In genomic region chr22:50016988-50017700, GRCh38 we compare ENCODE assay signal across 11 cellular contexts. TPM values are rescaled to one million over a fixed set of nuclear protein-coding genes. Genes with fewer than 3 reads are reported as not detected.
DNase-seq lines count a peak whose midpoint lies in the region; ATAC-seq and TF ChIP-seq lines count a peak whose summit lies in the region.
"Had no signal": no experiment of that assay in that cellular context is flagged by ENCODE, and none has a peak within 500 bp of the region (broad histone marks: within the 10 kb centered on the region; RNA-seq: fewer than 3 reads in every experiment).

No MANE protein-coding gene starts in this region.

- POLR2A ChIA-PET in activated CD4-positive, alpha-beta T cell treated with anti-CD3 and anti-CD28 coated beads for 36 hours (lab: Charles Lee): interaction anchor here (1.3 kb wide), 1 partner anchor 41 kb away, joined by 3 read pairs; no protein-coding TSS in a partner anchor
- POLR2A ChIA-PET in activated CD4-positive, alpha-beta T cell treated with anti-CD3 and anti-CD28 coated beads, Interleukin-2, amount 10 ng/mL, durations not matched to agents 7 days and 5 days (lab: Charles Lee): no interaction called here

- DNase-seq in activated CD4-positive, alpha-beta T cell treated with anti-CD3 and anti-CD28 coated beads for 36 hours: peak; percentile 93
- no peak for DNase-seq in activated CD4-positive, alpha-beta T cell treated with anti-CD3 and anti-CD28 coated beads, Interleukin-2, amount 10 ng/mL, durations not matched to agents 7 days and 5 days
- peak; percentile 73 for DNase-seq in activated CD8-positive, alpha-beta memory T cell treated with anti-CD3 and anti-CD28 coated beads, Interleukin-2, amount 10 ng/mL, durations not matched to agents 7 days and 5 days
- DNase-seq in lower lobe of right lung (peak; percentile 46), D341Med (ENCODE audit: low spot score) (no peak), NCI-H446 (lab: John Stamatoyannopoulos, UW) (no peak)
- DNase-seq: heart right ventricle, NCI-H1417 treated with DMSO at 0.1 percent for 48 hours had no signal

- peak; percentile 64 for ATAC-seq in activated CD4-positive, alpha-beta T cell treated with anti-CD3 and anti-CD28 coated beads for 36 hours
- peak; percentile 57 for ATAC-seq in activated CD8-positive, alpha-beta memory T cell treated with anti-CD3 and anti-CD28 coated beads, Interleukin-2, amount 10 ng/mL, durations not matched to agents 7 days and 5 days
- ATAC-seq in lower lobe of right lung (peak in 1 of 2 donors; percentile 21), GM18907 (IDR thresholded peaks at IDR 0.05; ENCODE audit: unreplicated experiment) (no peak)

- no peaks in the 10 kb centered on the region for H3K9me3 ChIP-seq in lower lobe of right lung
- H3K9me3 ChIP-seq: heart right ventricle had no signal

- peaks cover 2% of the 10 kb centered on the region for H3K36me3 Mint-ChIP-seq in activated CD4-positive, alpha-beta T cell treated with anti-CD3 and anti-CD28 coated beads for 36 hours (ENCODE audit: low read depth)
- peaks cover 1% of the 10 kb centered on the region for H3K36me3 Mint-ChIP-seq in activated CD4-positive, alpha-beta T cell treated with anti-CD3 and anti-CD28 coated beads, Interleukin-2, amount 10 ng/mL, durations not matched to agents 7 days and 5 days (ENCODE audit: low read depth)
- peaks cover 2% of the 10 kb centered on the region for H3K36me3 Mint-ChIP-seq in activated CD8-positive, alpha-beta memory T cell treated with anti-CD3 and anti-CD28 coated beads, Interleukin-2, amount 10 ng/mL, durations not matched to agents 7 days and 5 days
- peaks cover 4% of the 10 kb centered on the region for H3K36me3 Mint-ChIP-seq in stimulated activated naive CD8-positive, alpha-beta T cell treated with anti-CD3 and anti-CD28 coated beads, Interleukin-15, Interleukin-2, amounts not matched to agents 100 ng/mL and 50 ng/mL, for 24 hours (ENCODE audit: low read depth)

- H3K9me3 Mint-ChIP-seq in activated CD4-positive, alpha-beta T cell treated with anti-CD3 and anti-CD28 coated beads for 36 hours (ENCODE audit: low read depth): peaks cover 3% of the 10 kb centered on the region
- H3K9me3 Mint-ChIP-seq in activated CD4-positive, alpha-beta T cell treated with anti-CD3 and anti-CD28 coated beads, Interleukin-2, amount 10 ng/mL, durations not matched to agents 7 days and 5 days: no peaks in the 10 kb centered on the region
- H3K9me3 Mint-ChIP-seq in activated CD8-positive, alpha-beta memory T cell treated with anti-CD3 and anti-CD28 coated beads, Interleukin-2, amount 10 ng/mL, durations not matched to agents 7 days and 5 days (ENCODE audit: low read depth): peaks cover 2% of the 10 kb centered on the region
- no peaks in the 10 kb centered on the region for H3K9me3 Mint-ChIP-seq in stimulated activated naive CD8-positive, alpha-beta T cell treated with anti-CD3 and anti-CD28 coated beads, Interleukin-15, Interleukin-2, amounts not matched to agents 100 ng/mL and 50 ng/mL, for 24 hours

- H3K4me1 Mint-ChIP-seq in activated CD4-positive, alpha-beta T cell treated with anti-CD3 and anti-CD28 coated beads for 36 hours: no peaks in the 10 kb centered on the region
- H3K4me1 Mint-ChIP-seq in activated CD4-positive, alpha-beta T cell treated with anti-CD3 and anti-CD28 coated beads, Interleukin-2, amount 10 ng/mL, durations not matched to agents 7 days and 5 days: peaks cover 24% of the 10 kb centered on the region
- H3K4me1 Mint-ChIP-seq in activated CD8-positive, alpha-beta memory T cell treated with anti-CD3 and anti-CD28 coated beads, Interleukin-2, amount 10 ng/mL, durations not matched to agents 7 days and 5 days: peaks cover 35% of the 10 kb centered on the region
- peaks cover 5% of the 10 kb centered on the region for H3K4me1 Mint-ChIP-seq in stimulated activated naive CD8-positive, alpha-beta T cell treated with anti-CD3 and anti-CD28 coated beads, Interleukin-15, Interleukin-2, amounts not matched to agents 100 ng/mL and 50 ng/mL, for 24 hours (ENCODE audit: low read depth)

- peaks cover 7% of the 10 kb centered on the region for H3K4me1 ChIP-seq in lower lobe of right lung

- H3K36me3 ChIP-seq in lower lobe of right lung: no peaks in the 10 kb centered on the region
- H3K36me3 ChIP-seq: heart right ventricle had no signal

- CTCF ChIA-PET in activated CD4-positive, alpha-beta T cell treated with anti-CD3 and anti-CD28 coated beads for 36 hours (lab: Charles Lee): interaction anchor here (1.4 to 1.5 kb wide), 2 partner anchors 23 to 37 kb away, joined by 6 to 9 read pairs; no protein-coding TSS in a partner anchor
- CTCF ChIA-PET in activated CD4-positive, alpha-beta T cell treated with anti-CD3 and anti-CD28 coated beads, Interleukin-2, amount 10 ng/mL, durations not matched to agents 7 days and 5 days (lab: Charles Lee): interaction anchor here (0.7 to 2.2 kb wide), 5 partner anchors 10 to 89 kb away, joined by 3 to 4 read pairs (median 3); no protein-coding TSS in a partner anchor
- CTCF ChIA-PET in activated CD8-positive, alpha-beta memory T cell treated with anti-CD3 and anti-CD28 coated beads, Interleukin-2, amount 10 ng/mL, durations not matched to agents 7 days and 5 days (lab: Charles Lee): interaction anchor here (1.1 to 2.7 kb wide), 4 partner anchors 13 to 173 kb away, joined by 3 to 14 read pairs (median 4); no protein-coding TSS in a partner anchor

- H3K27ac Mint-ChIP-seq in activated CD4-positive, alpha-beta T cell treated with anti-CD3 and anti-CD28 coated beads for 36 hours: peak overlapping the region; percentile 96
- no peak overlapping the region for H3K27ac Mint-ChIP-seq in activated CD4-positive, alpha-beta T cell treated with anti-CD3 and anti-CD28 coated beads, Interleukin-2, amount 10 ng/mL, durations not matched to agents 7 days and 5 days
- peak overlapping the region; percentile 35 for H3K27ac Mint-ChIP-seq in activated CD8-positive, alpha-beta memory T cell treated with anti-CD3 and anti-CD28 coated beads, Interleukin-2, amount 10 ng/mL, durations not matched to agents 7 days and 5 days
- no peak overlapping the region for H3K27ac Mint-ChIP-seq in stimulated activated naive CD8-positive, alpha-beta T cell treated with anti-CD3 and anti-CD28 coated beads, Interleukin-15, Interleukin-2, amounts not matched to agents 100 ng/mL and 50 ng/mL, for 24 hours

- no peak overlapping the region for H3K27ac ChIP-seq in lower lobe of right lung

- H3K4me3 Mint-ChIP-seq in activated CD4-positive, alpha-beta T cell treated with anti-CD3 and anti-CD28 coated beads for 36 hours: peak overlapping the region; percentile 60
- H3K4me3 Mint-ChIP-seq in activated CD4-positive, alpha-beta T cell treated with anti-CD3 and anti-CD28 coated beads, Interleukin-2, amount 10 ng/mL, durations not matched to agents 7 days and 5 days: no peak overlapping the region
- H3K4me3 Mint-ChIP-seq in activated CD8-positive, alpha-beta memory T cell treated with anti-CD3 and anti-CD28 coated beads, Interleukin-2, amount 10 ng/mL, durations not matched to agents 7 days and 5 days: peak overlapping the region; percentile 44
- peak overlapping the region; percentile 74 for H3K4me3 Mint-ChIP-seq in stimulated activated naive CD8-positive, alpha-beta T cell treated with anti-CD3 and anti-CD28 coated beads, Interleukin-15, Interleukin-2, amounts not matched to agents 100 ng/mL and 50 ng/mL, for 24 hours

- no peak for TF ChIP-seq CTCF in lower lobe of right lung (IDR thresholded peaks at IDR 0.05)

- H3K4me3 ChIP-seq in lower lobe of right lung: no peak overlapping the region
- H3K4me3 ChIP-seq: heart right ventricle had no signal

- intact Hi-C loops in activated CD4-positive, alpha-beta T cell treated with anti-CD3 and anti-CD28 coated beads for 36 hours (cut with DNase I, micrococcal nuclease): loop anchor here (2.0 to 5.0 kb wide), 4 partner anchors 18 to 325 kb away; partner anchors contain the start of genes PPP6R2 (in 1 of the 2) and ZBED4 (in 1 of the 2)
- intact Hi-C loops in lower lobe of right lung (cut with DNase I): no loop called here

- H3K27me3 Mint-ChIP-seq in activated CD4-positive, alpha-beta T cell treated with anti-CD3 and anti-CD28 coated beads for 36 hours: no peaks in the 10 kb centered on the region
- no peaks in the 10 kb centered on the region for H3K27me3 Mint-ChIP-seq in activated CD4-positive, alpha-beta T cell treated with anti-CD3 and anti-CD28 coated beads, Interleukin-2, amount 10 ng/mL, durations not matched to agents 7 days and 5 days
- H3K27me3 Mint-ChIP-seq in activated CD8-positive, alpha-beta memory T cell treated with anti-CD3 and anti-CD28 coated beads, Interleukin-2, amount 10 ng/mL, durations not matched to agents 7 days and 5 days: peaks cover 9% of the 10 kb centered on the region
- no peaks in the 10 kb centered on the region for H3K27me3 Mint-ChIP-seq in stimulated activated naive CD8-positive, alpha-beta T cell treated with anti-CD3 and anti-CD28 coated beads, Interleukin-15, Interleukin-2, amounts not matched to agents 100 ng/mL and 50 ng/mL, for 24 hours

- H3K27me3 ChIP-seq in lower lobe of right lung (ENCODE audit: low read depth): peaks cover 60% of the 10 kb centered on the region

RNA-seq across cellular contexts. Expression of gene IL17REL, which starts 4.6 kb away (rescaled TPM):
- under 1 TPM; 0.16 TPM for total RNA-seq in activated CD4-positive, alpha-beta T cell treated with anti-CD3 and anti-CD28 coated beads for 36 hours
- not detected for total RNA-seq in activated CD4-positive, alpha-beta T cell treated with anti-CD3 and anti-CD28 coated beads, Interleukin-2, amount 10 ng/mL, durations not matched to agents 7 days and 5 days
- total RNA-seq in activated CD8-positive, alpha-beta memory T cell treated with anti-CD3 and anti-CD28 coated beads, Interleukin-2, amount 10 ng/mL, durations not matched to agents 7 days and 5 days: under 1 TPM in 1 of 2 experiments, not detected in 1; 0.05 TPM
- total RNA-seq in lower lobe of right lung: 0.09 TPM

RNA-seq across cellular contexts. Expression of gene TTLL8, which starts 41.0 kb away (rescaled TPM):
- not detected for total RNA-seq in activated CD4-positive, alpha-beta T cell treated with anti-CD3 and anti-CD28 coated beads for 36 hours
- total RNA-seq in activated CD4-positive, alpha-beta T cell treated with anti-CD3 and anti-CD28 coated beads, Interleukin-2, amount 10 ng/mL, durations not matched to agents 7 days and 5 days: not detected
- not detected for total RNA-seq in activated CD8-positive, alpha-beta memory T cell treated with anti-CD3 and anti-CD28 coated beads, Interleukin-2, amount 10 ng/mL, durations not matched to agents 7 days and 5 days
- total RNA-seq in lower lobe of right lung: not detected
- total RNA-seq: heart right ventricle, pulmonary artery endothelial cell had no signal

RNA-seq across cellular contexts. Expression of gene PIM3, which starts 56.6 kb away (rescaled TPM):
- 100 to 1,000 TPM; 127 to 165 TPM for total RNA-seq in activated CD4-positive, alpha-beta T cell treated with anti-CD3 and anti-CD28 coated beads for 36 hours
- total RNA-seq in activated CD4-positive, alpha-beta T cell treated with anti-CD3 and anti-CD28 coated beads, Interleukin-2, amount 10 ng/mL, durations not matched to agents 7 days and 5 days: 10 to 100 TPM; 39.7 to 44.7 TPM
- 10 to 100 TPM; 53.4 to 79.7 TPM for total RNA-seq in activated CD8-positive, alpha-beta memory T cell treated with anti-CD3 and anti-CD28 coated beads, Interleukin-2, amount 10 ng/mL, durations not matched to agents 7 days and 5 days
- 94.7 TPM for total RNA-seq in lower lobe of right lung

Comparison
In these comparisons a context has a peak if more than half of its experiments do, and no peak if none do; other contexts are left out.
1. DNase-seq: peak in activated CD4-positive, alpha-beta T cell treated with anti-CD3 and anti-CD28 coated beads for 36 hours (single experiment), activated CD8-positive, alpha-beta memory T cell treated with anti-CD3 and anti-CD28 coated beads, Interleukin-2, amount 10 ng/mL, durations not matched to agents 7 days and 5 days (single experiment) and lower lobe of right lung (single experiment); none in activated CD4-positive, alpha-beta T cell treated with anti-CD3 and anti-CD28 coated beads, Interleukin-2, amount 10 ng/mL, durations not matched to agents 7 days and 5 days (single experiment), D341Med (single experiment) and NCI-H446 (0 of 2).
2. H3K27ac Mint-ChIP-seq: peak in activated CD4-positive, alpha-beta T cell treated with anti-CD3 and anti-CD28 coated beads for 36 hours (single experiment) and activated CD8-positive, alpha-beta memory T cell treated with anti-CD3 and anti-CD28 coated beads, Interleukin-2, amount 10 ng/mL, durations not matched to agents 7 days and 5 days (single experiment); none in activated CD4-positive, alpha-beta T cell treated with anti-CD3 and anti-CD28 coated beads, Interleukin-2, amount 10 ng/mL, durations not matched to agents 7 days and 5 days (single experiment) and stimulated activated naive CD8-positive, alpha-beta T cell treated with anti-CD3 and anti-CD28 coated beads, Interleukin-15, Interleukin-2, amounts not matched to agents 100 ng/mL and 50 ng/mL, for 24 hours (single experiment).